10 cellular contexts compared by ENCODE assay signal in genomic region chr2:145411493-145411892, GRCh38.
DNase-seq lines count a peak whose midpoint lies in the region; ATAC-seq and TF ChIP-seq lines count a peak whose summit lies in the region.
"Had no signal": no experiment of that assay in that cellular context is flagged by ENCODE, and none has a peak within 500 bp of the region (broad histone marks: within the 10 kb centered on the region; RNA-seq: fewer than 3 reads in every experiment).

No MANE protein-coding gene starts in this region.

- H3K4me1 ChIP-seq in upper lobe of left lung, result no peaks in the 10 kb centered on the region

- peak; percentile 92 for ATAC-seq in HG02970 (IDR thresholded peaks at IDR 0.05; ENCODE audit: low FRiP score, unreplicated experiment)
- peak; percentile 91 to 93 for ATAC-seq in stimulated activated naive B cell treated with anti-CD40 and anti-IgM and Interleukin-4, amounts not matched to agents 10 μg/mL and 1 μg/mL and 100 μg/mL, for 72 hours (replicated peaks)
- ATAC-seq in upper lobe of left lung (ENCODE audit: low FRiP score in 2 of 2), result no peak

- TF ChIP-seq POLR2A in upper lobe of left lung (IDR thresholded peaks at IDR 0.05), result no peak

- no peak for DNase-seq in activated naive CD4-positive, alpha-beta T cell treated with Interleukin-2 at 50 U/mL for 16 hours
- DNase-seq in NCI-H748 (lab: John Stamatoyannopoulos, UW; ENCODE audit: unreplicated experiment) (peak; percentile 69), T-helper 9 cell (no peak), upper lobe of left lung (no peak)
- DNase-seq in stimulated activated naive B cell treated with anti-CD40 and anti-IgM and Interleukin-4, amounts not matched to agents 10 μg/mL and 1 μg/mL and 100 μg/mL, for 72 hours, result peak; percentile 33
- DNase-seq in activated effector memory CD4-positive, alpha-beta T cell treated with Interleukin-2 at 50 U/mL for 16 hours, result no peak

- H3K4me3 Mint-ChIP-seq in activated naive CD4-positive, alpha-beta T cell treated with anti-CD3 and anti-CD28 coated beads, Interleukin-2, amount 50 U/mL, for 24 hours, result no peak overlapping the region
- peak overlapping the region; percentile 42 to 45 for H3K4me3 Mint-ChIP-seq in stimulated activated naive B cell treated with anti-CD40 and anti-IgM and Interleukin-4, amounts not matched to agents 10 μg/mL and 1 μg/mL and 100 μg/mL, for 72 hours
- H3K4me3 Mint-ChIP-seq: dendritic cell treated with granulocyte-macrophage colony-stimulating factor and Interleukin-4, amounts not matched to agents 40 ng/mL and 50 ng/mL, for 4 days had no signal

- no peaks in the 10 kb centered on the region for H3K27me3 ChIP-seq in upper lobe of left lung

- H3K36me3 Mint-ChIP-seq in activated naive CD4-positive, alpha-beta T cell treated with anti-CD3 and anti-CD28 coated beads, Interleukin-2, amount 50 U/mL, for 24 hours, result no peaks in the 10 kb centered on the region
- H3K36me3 Mint-ChIP-seq in stimulated activated naive B cell treated with anti-CD40 and anti-IgM and Interleukin-4, amounts not matched to agents 10 μg/mL and 1 μg/mL and 100 μg/mL, for 72 hours, result peaks cover 8 to 13% of the 10 kb centered on the region in 2 donors
- H3K36me3 Mint-ChIP-seq: CD8-positive, alpha-beta memory T cell had no signal

- no peak for TF ChIP-seq EP300 in upper lobe of left lung (IDR thresholded peaks at IDR 0.05)

- no peaks in the 10 kb centered on the region for H3K27me3 Mint-ChIP-seq in activated naive CD4-positive, alpha-beta T cell treated with anti-CD3 and anti-CD28 coated beads, Interleukin-2, amount 50 U/mL, for 24 hours
- H3K27me3 Mint-ChIP-seq in stimulated activated naive B cell treated with anti-CD40 and anti-IgM and Interleukin-4, amounts not matched to agents 10 μg/mL and 1 μg/mL and 100 μg/mL, for 72 hours, result peaks cover 3 to 20% of the 10 kb centered on the region in 2 donors

- WGBS in upper lobe of left lung, 2 donors, result 50 to 53% methylated on average over 4 of the region's 4 CpGs

- TF ChIP-seq CTCF in upper lobe of left lung (IDR thresholded peaks at IDR 0.05), result no peak

- peaks cover 10% of the 10 kb centered on the region for H3K9me3 Mint-ChIP-seq in activated naive CD4-positive, alpha-beta T cell treated with anti-CD3 and anti-CD28 coated beads, Interleukin-2, amount 50 U/mL, for 24 hours
- H3K9me3 Mint-ChIP-seq in stimulated activated naive B cell treated with anti-CD40 and anti-IgM and Interleukin-4, amounts not matched to agents 10 μg/mL and 1 μg/mL and 100 μg/mL, for 72 hours, result peaks cover 16 to 20% of the 10 kb centered on the region in 2 donors
- H3K9me3 Mint-ChIP-seq: CD8-positive, alpha-beta memory T cell had no signal

- no peak overlapping the region for H3K4me3 ChIP-seq in upper lobe of left lung

- H3K27ac ChIP-seq in upper lobe of left lung, result no peak overlapping the region

- peaks cover 11% of the 10 kb centered on the region for H3K4me1 Mint-ChIP-seq in activated naive CD4-positive, alpha-beta T cell treated with anti-CD3 and anti-CD28 coated beads, Interleukin-2, amount 50 U/mL, for 24 hours
- peaks cover 30 to 49% of the 10 kb centered on the region in 2 donors for H3K4me1 Mint-ChIP-seq in stimulated activated naive B cell treated with anti-CD40 and anti-IgM and Interleukin-4, amounts not matched to agents 10 μg/mL and 1 μg/mL and 100 μg/mL, for 72 hours

- peak overlapping the region; percentile 42 for H3K27ac Mint-ChIP-seq in activated naive CD4-positive, alpha-beta T cell treated with anti-CD3 and anti-CD28 coated beads, Interleukin-2, amount 50 U/mL, for 24 hours
- H3K27ac Mint-ChIP-seq in stimulated activated naive B cell treated with anti-CD40 and anti-IgM and Interleukin-4, amounts not matched to agents 10 μg/mL and 1 μg/mL and 100 μg/mL, for 72 hours, result peak overlapping the region; percentile 47
- H3K27ac Mint-ChIP-seq: dendritic cell treated with granulocyte-macrophage colony-stimulating factor and Interleukin-4, amounts not matched to agents 40 ng/mL and 50 ng/mL, for 4 days had no signal

- H3K9me3 ChIP-seq in upper lobe of left lung, result no peaks in the 10 kb centered on the region

- no peaks in the 10 kb centered on the region for H3K36me3 ChIP-seq in upper lobe of left lung

Comparison
In these comparisons a context has a peak if more than half of its experiments do, and no peak if none do; other contexts are left out.
1. DNase-seq: peak in NCI-H748 (single experiment) and stimulated activated naive B cell treated with anti-CD40 and anti-IgM and Interleukin-4, amounts not matched to agents 10 μg/mL and 1 μg/mL and 100 μg/mL, for 72 hours (single experiment); none in activated naive CD4-positive, alpha-beta T cell treated with Interleukin-2 at 50 U/mL for 16 hours (single experiment), T-helper 9 cell (single experiment), activated effector memory CD4-positive, alpha-beta T cell treated with Interleukin-2 at 50 U/mL for 16 hours (single experiment) and upper lobe of left lung (0 of 2).
2. ATAC-seq: peak in HG02970 (single experiment) and stimulated activated naive B cell treated with anti-CD40 and anti-IgM and Interleukin-4, amounts not matched to agents 10 μg/mL and 1 μg/mL and 100 μg/mL, for 72 hours (2 of 2); none in upper lobe of left lung (0 of 2).